ENCODE assay signal across 15 cellular contexts in genomic region chr12:30996255-30996654, GRCh38.
A peak's percentile ranks its signal among the peaks of the same experiment; 100 is the strongest.
DNase-seq lines count a peak whose midpoint lies in the region; ATAC-seq and TF ChIP-seq lines count a peak whose summit lies in the region.
"Had no signal": no experiment of that assay in that cellular context is flagged by ENCODE, and none has a peak within 500 bp of the region (broad histone marks: within the 10 kb centered on the region; RNA-seq: fewer than 3 reads in every experiment).

No MANE protein-coding gene starts in this region.

- H2BK15ac ChIP-seq in IMR-90 (ENCODE audit: low read depth, low read length): no peak overlapping the region

- no peak overlapping the region for H2BK5ac ChIP-seq in IMR-90 (ENCODE audit: low read depth, low read length, poor library complexity, severe bottlenecking)

- in situ Hi-C loops in IMR-90 (cut with MboI; ENCODE audit: low sequenced_read_pairs) (no loop called here), brain microvascular endothelial cell (cut with HindIII; ENCODE audit: low pct_ligation_motif_present, low sequenced_read_pairs) (no loop called here)

- H3K27ac ChIP-seq in IMR-90 (ENCODE audit: insufficient read depth, low read length): peak overlapping the region; percentile 48; the same call in 1 of the 2 replicates
- H3K27ac ChIP-seq in brain microvascular endothelial cell: no peak overlapping the region
- H3K27ac ChIP-seq: RWPE1 had no signal

- no peaks in the 10 kb centered on the region for H3K36me3 ChIP-seq in IMR-90 (ENCODE audit: control insufficient read depth, insufficient read depth, low read length)
- H3K36me3 ChIP-seq in brain microvascular endothelial cell (replicated peaks): no peaks in the 10 kb centered on the region
- H3K36me3 ChIP-seq: HAP-1 had no signal

- H3K79me1 ChIP-seq in IMR-90 (ENCODE audit: low read depth in 1 of 2, low read length in 2 of 2): no peaks in the 10 kb centered on the region

- H4K5ac ChIP-seq in IMR-90 (ENCODE audit: low read depth, low read length): peak overlapping the region; percentile 35; the same call in 1 of the 2 replicates

- H3K56ac ChIP-seq in IMR-90 (ENCODE audit: extremely low read depth, insufficient read depth, low read length): no peak overlapping the region

- H3K9ac ChIP-seq in IMR-90 (ENCODE audit: low read depth, low read length): no peak overlapping the region

- no peak overlapping the region for H2AFZ ChIP-seq in IMR-90 (replicated peaks; ENCODE audit: low read length, poor library complexity)

- no peak overlapping the region; the same call in 1 of the 2 replicates for H2AK5ac ChIP-seq in IMR-90 (ENCODE audit: low read depth, low read length)

- peak overlapping the region; percentile 17 for H3K4ac ChIP-seq in IMR-90 (ENCODE audit: low read depth, low read length)

- H3K23ac ChIP-seq in IMR-90 (ENCODE audit: low read depth, low read length): no peak overlapping the region

- TF ChIP-seq RAD21 in IMR-90 (IDR thresholded peaks at IDR 0.05; ENCODE audit: low read length): no peak

- peak; percentile 69 for DNase-seq in AG08396 (ENCODE audit: low spot score)
- DNase-seq in IMR-90: peak; percentile 76
- DNase-seq in brain microvascular endothelial cell: peak; percentile 28
- DNase-seq in kidney tubule cell (ENCODE audit: low spot score): peak; percentile 67
- DNase-seq in SIG-M5 treated with dmso at 0.1 percent for 504 hours (lab: John Stamatoyannopoulos, UW; ENCODE audit: unreplicated experiment): no peak
- DNase-seq in NCI-H1930 (lab: John Stamatoyannopoulos, UW): no peak
- DNase-seq in activated naive CD4-positive, alpha-beta T cell treated with Interleukin-2 at 50 U/mL for 16 hours: no peak
- DNase-seq: activated CD4-positive, alpha-beta T cell treated with anti-CD3 and anti-CD28 coated beads, Interleukin-2, amount 50 U/mL, for 48 hours; erythroblast; NCI-H345; stimulated activated CD4-positive, alpha-beta T cell treated with anti-CD3 and anti-CD28 coated beads, Interleukin-4, amount 100 ng/mL, for 4 hours; stimulated activated naive CD4-positive, alpha-beta T cell had no signal

- H3K4me1 ChIP-seq in IMR-90 (ENCODE audit: control insufficient read depth, insufficient read depth, low read length): peaks cover 13% of the 10 kb centered on the region

- peak overlapping the region; percentile 63; the same call in 1 of the 2 replicates for H3K18ac ChIP-seq in IMR-90 (ENCODE audit: low read depth, low read length)

- H2BK120ac ChIP-seq in IMR-90 (ENCODE audit: low read depth, low read length): peak overlapping the region; percentile 58

- H2AK9ac ChIP-seq in IMR-90 (replicated peaks; ENCODE audit: low read depth, low read length, poor library complexity): peak overlapping the region; percentile 29

- H2BK20ac ChIP-seq in IMR-90 (ENCODE audit: low read depth, low read length): peak overlapping the region; percentile 63

- dilution Hi-C loops in IMR-90 (cut with HindIII; ENCODE audit: low sequenced_read_pairs, unreplicated experiment): no loop called here

- intact Hi-C loops in IMR-90 (cut with micrococcal nuclease): no loop called here

- CTCF ChIA-PET in IMR-90 (lab: Yijun Ruan, JAX): interaction anchor here (0.6 to 1.5 kb wide), 3 partner anchors 10 to 149 kb away, joined by 3 to 9 read pairs (median 4); no protein-coding TSS in a partner anchor

- no peak for TF ChIP-seq CTCF in IMR-90 (conservative IDR thresholded peaks at IDR 0.05; ENCODE audit: low read depth, low read length)
- TF ChIP-seq CTCF in brain microvascular endothelial cell (IDR thresholded peaks at IDR 0.05; ENCODE audit: low read depth, low read length, missing control alignments): no peak

- no TSS peak for BruUV-seq in IMR-90 (replicated peaks; lab: Mats Ljungman, UMichigan)

- H3K27me3 ChIP-seq in IMR-90 (ENCODE audit: control insufficient read depth, insufficient read depth, low read length): no peaks in the 10 kb centered on the region
- H3K27me3 ChIP-seq in brain microvascular endothelial cell (replicated peaks): no peaks in the 10 kb centered on the region

- H3K9me1 ChIP-seq in IMR-90 (ENCODE audit: insufficient read depth, low read length): peaks cover 11% of the 10 kb centered on the region; the same call in 1 of the 2 replicates

- POLR2A ChIA-PET in IMR-90 (lab: Charles Lee; ENCODE audit: unreplicated experiment): no interaction called here

- ATAC-seq in IMR-90 (ENCODE audit: low read depth) (peak; percentile 73), GM19467 (IDR thresholded peaks at IDR 0.05; ENCODE audit: unreplicated experiment) (no peak)

- H3K4me2 ChIP-seq in IMR-90 (ENCODE audit: low read depth, low read length): peak overlapping the region; percentile 48; the same call in 1 of the 2 replicates

- H3K4me3 ChIP-seq in IMR-90 (ENCODE audit: insufficient read depth, low read depth, low read length) (no peak overlapping the region), brain microvascular endothelial cell (ENCODE audit: low read depth, low read length) (no peak overlapping the region)
- H3K4me3 ChIP-seq: HAP-1 had no signal

- no CpG with 5 or more reads among the region's 2 CpGs for WGBS in IMR-90 (ENCODE audit: extremely low coverage in 2 of 2, insufficient read length in 1 of 2), 2 experiments

- H4K20me1 ChIP-seq in IMR-90 (ENCODE audit: insufficient read depth, low read length): no peaks in the 10 kb centered on the region

- 0 out of 2 replicates have a peak overlapping the region, but pooled peaks have one; percentile 19 for H3K14ac ChIP-seq in IMR-90 (replicated peaks; ENCODE audit: low read depth, low read length)

- TF ChIP-seq POLR2A in IMR-90 (IDR thresholded peaks at IDR 0.05; ENCODE audit: low read depth, low read length): no peak

- H4K8ac ChIP-seq in IMR-90 (ENCODE audit: low read depth in 2 of 2, low read length in 2 of 2): no peak overlapping the region; a peak in 1 of 4 replicates

- H3K9me3 ChIP-seq in IMR-90 (ENCODE audit: control insufficient read depth, insufficient read depth, low read length): no peaks in the 10 kb centered on the region
- H3K9me3 ChIP-seq: HAP-1 had no signal

- peak overlapping the region; percentile 49; the same call in 1 of the 2 replicates for H4K91ac ChIP-seq in IMR-90 (ENCODE audit: insufficient read depth, low read depth, low read length)

TF ChIP-seq in IMR-90, 13 proteins besides CTCF, POLR2A, EP300 and RAD21:
- TF ChIP-seq FOS (IDR thresholded peaks at IDR 0.05; ENCODE audit: low read depth, low read length) (peak; percentile 62; the same call in 1 of the 2 replicates), CEBPB (IDR thresholded peaks at IDR 0.05; ENCODE audit: low read depth, low read length) (no peak), RFX5 (IDR thresholded peaks at IDR 0.05; ENCODE audit: low read depth, low read length) (no peak), BHLHE40 (IDR thresholded peaks at IDR 0.05; ENCODE audit: low read depth, low read length) (no peak)

Comparison
In these comparisons a context has a peak if more than half of its experiments do, and no peak if none do; other contexts are left out.
1. DNase-seq: peak in AG08396 (single experiment), IMR-90 (single experiment), brain microvascular endothelial cell (single experiment) and kidney tubule cell (single experiment); none in SIG-M5 treated with dmso at 0.1 percent for 504 hours (single experiment), NCI-H1930 (0 of 2) and activated naive CD4-positive, alpha-beta T cell treated with Interleukin-2 at 50 U/mL for 16 hours (single experiment).